In the genomic region with DNA sequence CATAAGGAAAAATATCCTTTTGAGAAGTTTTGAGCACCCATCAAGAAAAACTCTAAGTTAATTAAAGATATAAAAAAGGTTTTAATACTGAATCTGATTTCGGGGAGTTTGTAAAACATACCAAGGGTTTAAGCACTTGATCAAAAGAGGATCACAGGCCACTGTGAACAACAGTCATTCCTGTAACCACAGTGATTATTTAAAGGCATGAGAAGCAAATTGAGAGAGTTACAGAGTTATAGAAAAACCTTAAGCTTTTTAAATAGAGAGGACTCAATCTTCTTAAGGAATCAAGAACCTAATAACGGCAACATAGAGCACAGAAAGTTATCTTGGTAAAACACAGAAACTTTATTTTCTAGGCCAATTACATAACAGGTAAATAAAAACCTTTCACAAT, we compare ENCODE assay signal across 15 cellular contexts.
DNase-seq lines count a peak whose midpoint lies in the region; ATAC-seq and TF ChIP-seq lines count a peak whose summit lies in the region.
"Had no signal": no experiment of that assay in that cellular context is flagged by ENCODE, and none has a peak within 500 bp of the region (broad histone marks: within the 10 kb centered on the region; RNA-seq: fewer than 3 reads in every experiment).

No MANE protein-coding gene starts in this region.

- peaks cover 9% of the 10 kb centered on the region; the same call in 1 of the 2 replicates for H3K9me2 ChIP-seq in GM23338 (ENCODE audit: insufficient read depth)

- no peaks in the 10 kb centered on the region for H3K79me2 ChIP-seq in GM23338 (replicated peaks; ENCODE audit: insufficient read depth)
- no peaks in the 10 kb centered on the region for H3K79me2 ChIP-seq in smooth muscle cell (ENCODE audit: low read depth)

- WGBS in HUES64 = 65% methylated on average over 2 of the region's 2 CpGs
- 71% methylated on average over 2 of the region's 2 CpGs for WGBS in smooth muscle cell (ENCODE audit: low lambda C conversion rate)

- H3K9me3 ChIP-seq in HUES64 (ENCODE audit: insufficient read depth, low read depth, low read length) (peaks cover 14% of the 10 kb centered on the region), iPS-18a (ENCODE audit: control insufficient read depth, low read depth, low read length) (peaks cover 2% of the 10 kb centered on the region), smooth muscle cell (replicated peaks; ENCODE audit: low read depth) (no peaks in the 10 kb centered on the region)
- H3K9me3 ChIP-seq: Caco-2 had no signal

- peaks cover 25% of the 10 kb centered on the region for H3K9me3 Mint-ChIP-seq in GM23338
- H3K9me3 Mint-ChIP-seq in activated CD8-positive, alpha-beta T cell treated with anti-CD3 and anti-CD28 coated beads for 36 hours = peaks cover 8% of the 10 kb centered on the region

- peak overlapping the region; percentile 10; the same call in 1 of the 2 replicates for H3K27ac ChIP-seq in GM23338 (ENCODE audit: low read depth)
- peak overlapping the region; percentile 57; the same call in 1 of the 2 replicates for H3K27ac ChIP-seq in HUES64 (ENCODE audit: low read depth, low read length)
- H3K27ac ChIP-seq in iPS-18a (ENCODE audit: low read length) = peak overlapping the region; percentile 9
- no peak overlapping the region for H3K27ac ChIP-seq in smooth muscle cell (ENCODE audit: low read depth)
- H3K27ac ChIP-seq: C4-2B had no signal

- H3K27ac Mint-ChIP-seq in GM23338 = no peak overlapping the region; the same call in 1 of the 2 replicates
- H3K27ac Mint-ChIP-seq in activated CD8-positive, alpha-beta T cell treated with anti-CD3 and anti-CD28 coated beads for 36 hours = no peak overlapping the region
- H3K27ac Mint-ChIP-seq: CD4-positive, alpha-beta T cell; HFFc6 had no signal

- H3K4me3 ChIP-seq in GM23338 (no peak overlapping the region), HUES64 (ENCODE audit: low read length) (no peak overlapping the region), iPS-18a (ENCODE audit: low read length) (no peak overlapping the region), smooth muscle cell (no peak overlapping the region)
- H3K4me3 ChIP-seq: K562 had no signal

- peaks cover 41% of the 10 kb centered on the region for H3K36me3 Mint-ChIP-seq in GM23338 (ENCODE audit: low read depth)
- H3K36me3 Mint-ChIP-seq in activated CD8-positive, alpha-beta T cell treated with anti-CD3 and anti-CD28 coated beads for 36 hours (ENCODE audit: low read depth) = no peaks in the 10 kb centered on the region

- POLR2A ChIA-PET in activated CD8-positive, alpha-beta T cell treated with anti-CD3 and anti-CD28 coated beads for 36 hours (lab: Charles Lee) = no interaction called here

- H3K4me1 ChIP-seq in GM23338 (ENCODE audit: insufficient read depth) (peaks cover 37% of the 10 kb centered on the region), HUES64 (ENCODE audit: insufficient read depth, low read length) (peaks cover 38% of the 10 kb centered on the region), iPS-18a (ENCODE audit: control insufficient read depth, low read depth, low read length) (peaks cover 34% of the 10 kb centered on the region), smooth muscle cell (ENCODE audit: low read depth) (peaks cover 24% of the 10 kb centered on the region)
- H3K4me1 ChIP-seq: Caco-2 had no signal

- no peaks in the 10 kb centered on the region for H3K27me3 Mint-ChIP-seq in GM23338 (ENCODE audit: insufficient read depth, low read depth, poor library complexity)
- H3K27me3 Mint-ChIP-seq in activated CD8-positive, alpha-beta T cell treated with anti-CD3 and anti-CD28 coated beads for 36 hours = no peaks in the 10 kb centered on the region
- H3K27me3 Mint-ChIP-seq: CD4-positive, alpha-beta T cell had no signal

- no peaks in the 10 kb centered on the region for H3K36me3 ChIP-seq in GM23338 (ENCODE audit: insufficient read depth)
- no peaks in the 10 kb centered on the region for H3K36me3 ChIP-seq in HUES64 (ENCODE audit: insufficient read depth, low read length)
- no peaks in the 10 kb centered on the region for H3K36me3 ChIP-seq in iPS-18a (ENCODE audit: control insufficient read depth, low read depth, low read length)
- H3K36me3 ChIP-seq in smooth muscle cell (ENCODE audit: low read depth) = no peaks in the 10 kb centered on the region

- DNase-seq in GM23338 (ENCODE audit: low spot score) = peak; percentile 9
- no peak for DNase-seq in smooth muscle cell (lab: John Stamatoyannopoulos, UW; ENCODE audit: unreplicated experiment)
- DNase-seq in NCI-H526 (lab: John Stamatoyannopoulos, UW) = no peak
- DNase-seq in Ammon's horn (ENCODE audit: low spot score) = no peak
- DNase-seq in amygdala (lab: John Stamatoyannopoulos, UW) = no peak
- no peak for DNase-seq in activated CD8-positive, alpha-beta T cell treated with anti-CD3 and anti-CD28 coated beads for 36 hours
- DNase-seq: Caco-2; CD4-positive, alpha-beta T cell; HFFc6; IMR-90 had no signal

- ATAC-seq in GM23338 = peak; percentile 59
- ATAC-seq in activated CD8-positive, alpha-beta T cell treated with anti-CD3 and anti-CD28 coated beads for 36 hours = no peak
- ATAC-seq: HCT116, K562 had no signal

- H4K20me1 ChIP-seq in GM23338 (replicated peaks; ENCODE audit: insufficient read depth) = no peaks in the 10 kb centered on the region
- no peaks in the 10 kb centered on the region for H4K20me1 ChIP-seq in smooth muscle cell (ENCODE audit: low read depth)

- H3K4me3 Mint-ChIP-seq in GM23338 = no peak overlapping the region
- no peak overlapping the region for H3K4me3 Mint-ChIP-seq in activated CD8-positive, alpha-beta T cell treated with anti-CD3 and anti-CD28 coated beads for 36 hours
- H3K4me3 Mint-ChIP-seq: CD4-positive, alpha-beta T cell; HFFc6 had no signal

- H2AFZ ChIP-seq in GM23338 (no peak overlapping the region), smooth muscle cell (ENCODE audit: low read depth) (peak overlapping the region; percentile 6)

- no peak overlapping the region for H3K9ac ChIP-seq in HUES64 (ENCODE audit: low read depth, low read length)
- H3K9ac ChIP-seq in iPS-18a (ENCODE audit: low read length) = no peak overlapping the region
- H3K9ac ChIP-seq in smooth muscle cell (ENCODE audit: low read depth) = no peak overlapping the region

- TF ChIP-seq CTCF in GM23338 (conservative IDR thresholded peaks at IDR 0.05; ENCODE audit: low read depth in 2 of 2) (no peak), smooth muscle cell (IDR thresholded peaks at IDR 0.05; ENCODE audit: borderline replicate concordance, insufficient read depth, poor library complexity, severe bottlenecking) (no peak)
- no peak for TF ChIP-seq CTCF in activated CD8-positive, alpha-beta T cell treated with anti-CD3 and anti-CD28 coated beads for 36 hours (IDR thresholded peaks at IDR 0.05)

- H3K27me3 ChIP-seq in GM23338 (ENCODE audit: insufficient read depth) = no peaks in the 10 kb centered on the region
- no peaks in the 10 kb centered on the region for H3K27me3 ChIP-seq in HUES64 (ENCODE audit: insufficient read depth, low read length)
- H3K27me3 ChIP-seq in iPS-18a (ENCODE audit: control insufficient read depth, insufficient read depth, low read length) = no peaks in the 10 kb centered on the region
- no peaks in the 10 kb centered on the region for H3K27me3 ChIP-seq in smooth muscle cell (ENCODE audit: low read depth)

- no peaks in the 10 kb centered on the region for H3F3A ChIP-seq in GM23338 (replicated peaks; ENCODE audit: low read depth)
- H3F3A ChIP-seq in smooth muscle cell (ENCODE audit: low read depth) = no peaks in the 10 kb centered on the region

- intact Hi-C loops in activated CD8-positive, alpha-beta T cell treated with anti-CD3 and anti-CD28 coated beads for 36 hours (cut with micrococcal nuclease) = no loop called here

- peaks cover 28% of the 10 kb centered on the region for H3K4me1 Mint-ChIP-seq in GM23338
- no peaks in the 10 kb centered on the region for H3K4me1 Mint-ChIP-seq in activated CD8-positive, alpha-beta T cell treated with anti-CD3 and anti-CD28 coated beads for 36 hours (ENCODE audit: low read depth)

- CTCF ChIA-PET in activated CD8-positive, alpha-beta T cell treated with anti-CD3 and anti-CD28 coated beads for 36 hours (lab: Charles Lee) = no interaction called here

- H3K4me2 ChIP-seq in GM23338 = peak overlapping the region; percentile 13
- peak overlapping the region; percentile 31 for H3K4me2 ChIP-seq in smooth muscle cell

TF ChIP-seq in GM23338, 12 proteins besides CTCF, POLR2A, EP300 and RAD21 (continues in another document):
- TF ChIP-seq, protein P1, sequence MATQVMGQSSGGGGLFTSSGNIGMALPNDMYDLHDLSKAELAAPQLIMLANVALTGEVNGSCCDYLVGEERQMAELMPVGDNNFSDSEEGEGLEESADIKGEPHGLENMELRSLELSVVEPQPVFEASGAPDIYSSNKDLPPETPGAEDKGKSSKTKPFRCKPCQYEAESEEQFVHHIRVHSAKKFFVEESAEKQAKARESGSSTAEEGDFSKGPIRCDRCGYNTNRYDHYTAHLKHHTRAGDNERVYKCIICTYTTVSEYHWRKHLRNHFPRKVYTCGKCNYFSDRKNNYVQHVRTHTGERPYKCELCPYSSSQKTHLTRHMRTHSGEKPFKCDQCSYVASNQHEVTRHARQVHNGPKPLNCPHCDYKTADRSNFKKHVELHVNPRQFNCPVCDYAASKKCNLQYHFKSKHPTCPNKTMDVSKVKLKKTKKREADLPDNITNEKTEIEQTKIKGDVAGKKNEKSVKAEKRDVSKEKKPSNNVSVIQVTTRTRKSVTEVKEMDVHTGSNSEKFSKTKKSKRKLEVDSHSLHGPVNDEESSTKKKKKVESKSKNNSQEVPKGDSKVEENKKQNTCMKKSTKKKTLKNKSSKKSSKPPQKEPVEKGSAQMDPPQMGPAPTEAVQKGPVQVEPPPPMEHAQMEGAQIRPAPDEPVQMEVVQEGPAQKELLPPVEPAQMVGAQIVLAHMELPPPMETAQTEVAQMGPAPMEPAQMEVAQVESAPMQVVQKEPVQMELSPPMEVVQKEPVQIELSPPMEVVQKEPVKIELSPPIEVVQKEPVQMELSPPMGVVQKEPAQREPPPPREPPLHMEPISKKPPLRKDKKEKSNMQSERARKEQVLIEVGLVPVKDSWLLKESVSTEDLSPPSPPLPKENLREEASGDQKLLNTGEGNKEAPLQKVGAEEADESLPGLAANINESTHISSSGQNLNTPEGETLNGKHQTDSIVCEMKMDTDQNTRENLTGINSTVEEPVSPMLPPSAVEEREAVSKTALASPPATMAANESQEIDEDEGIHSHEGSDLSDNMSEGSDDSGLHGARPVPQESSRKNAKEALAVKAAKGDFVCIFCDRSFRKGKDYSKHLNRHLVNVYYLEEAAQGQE (IDR thresholded peaks at IDR 0.05; ENCODE audit: unreplicated experiment) = no peak
- TF ChIP-seq STAT1 (IDR thresholded peaks at IDR 0.05; ENCODE audit: unreplicated experiment) = no peak
- TF ChIP-seq EZH2 (IDR thresholded peaks at IDR 0.05; ENCODE audit: low read depth, unreplicated experiment) = no peak
- no peak for TF ChIP-seq EZH2phosphoT487 (IDR thresholded peaks at IDR 0.05; ENCODE audit: unreplicated experiment)
- no peak for TF ChIP-seq ZNF114 (CRISPR knock-in tag; IDR thresholded peaks at IDR 0.05)
